2 cellular contexts compared by ENCODE assay signal in genomic region chr19:16428372-16429036, GRCh38.
TF ChIP-seq lines count a peak whose summit lies in the region.

No MANE protein-coding gene starts in this region.

TF ChIP-seq in endothelial cell of umbilical vein, 7 proteins besides CTCF, POLR2A, EP300 and RAD21:
- TF ChIP-seq, protein P1, sequence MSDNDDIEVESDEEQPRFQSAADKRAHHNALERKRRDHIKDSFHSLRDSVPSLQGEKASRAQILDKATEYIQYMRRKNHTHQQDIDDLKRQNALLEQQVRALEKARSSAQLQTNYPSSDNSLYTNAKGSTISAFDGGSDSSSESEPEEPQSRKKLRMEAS (IDR thresholded peaks at IDR 0.05; ENCODE audit: insufficient read depth, insufficient read length), result no peak
- TF ChIP-seq GATA2 (IDR thresholded peaks at IDR 0.05; ENCODE audit: insufficient read depth, insufficient read length, low read depth, low read length) (no peak), MYC (IDR thresholded peaks at IDR 0.05; ENCODE audit: low read depth, low read length) (no peak), FOS (IDR thresholded peaks at IDR 0.05; ENCODE audit: borderline replicate concordance, insufficient read depth, low read length) (no peak)

TF ChIP-seq in SK-N-SH treated with all-trans-retinoic acid at 6 μM for 48 hours, 23 proteins besides CTCF, POLR2A, EP300 and RAD21:
- TF ChIP-seq, protein P2, sequence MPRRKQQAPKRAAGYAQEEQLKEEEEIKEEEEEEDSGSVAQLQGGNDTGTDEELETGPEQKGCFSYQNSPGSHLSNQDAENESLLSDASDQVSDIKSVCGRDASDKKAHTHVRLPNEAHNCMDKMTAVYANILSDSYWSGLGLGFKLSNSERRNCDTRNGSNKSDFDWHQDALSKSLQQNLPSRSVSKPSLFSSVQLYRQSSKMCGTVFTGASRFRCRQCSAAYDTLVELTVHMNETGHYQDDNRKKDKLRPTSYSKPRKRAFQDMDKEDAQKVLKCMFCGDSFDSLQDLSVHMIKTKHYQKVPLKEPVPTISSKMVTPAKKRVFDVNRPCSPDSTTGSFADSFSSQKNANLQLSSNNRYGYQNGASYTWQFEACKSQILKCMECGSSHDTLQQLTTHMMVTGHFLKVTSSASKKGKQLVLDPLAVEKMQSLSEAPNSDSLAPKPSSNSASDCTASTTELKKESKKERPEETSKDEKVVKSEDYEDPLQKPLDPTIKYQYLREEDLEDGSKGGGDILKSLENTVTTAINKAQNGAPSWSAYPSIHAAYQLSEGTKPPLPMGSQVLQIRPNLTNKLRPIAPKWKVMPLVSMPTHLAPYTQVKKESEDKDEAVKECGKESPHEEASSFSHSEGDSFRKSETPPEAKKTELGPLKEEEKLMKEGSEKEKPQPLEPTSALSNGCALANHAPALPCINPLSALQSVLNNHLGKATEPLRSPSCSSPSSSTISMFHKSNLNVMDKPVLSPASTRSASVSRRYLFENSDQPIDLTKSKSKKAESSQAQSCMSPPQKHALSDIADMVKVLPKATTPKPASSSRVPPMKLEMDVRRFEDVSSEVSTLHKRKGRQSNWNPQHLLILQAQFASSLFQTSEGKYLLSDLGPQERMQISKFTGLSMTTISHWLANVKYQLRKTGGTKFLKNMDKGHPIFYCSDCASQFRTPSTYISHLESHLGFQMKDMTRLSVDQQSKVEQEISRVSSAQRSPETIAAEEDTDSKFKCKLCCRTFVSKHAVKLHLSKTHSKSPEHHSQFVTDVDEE (CRISPR knock-in tag; IDR thresholded peaks at IDR 0.05), result no peak
- TF ChIP-seq BACH2 (CRISPR knock-in tag; IDR thresholded peaks at IDR 0.05; ENCODE audit: borderline replicate concordance), result no peak
- TF ChIP-seq OSR1 (CRISPR knock-in tag; IDR thresholded peaks at IDR 0.05), result no peak
- no peak for TF ChIP-seq CSRNP3 (CRISPR knock-in tag; IDR thresholded peaks at IDR 0.05)
- no peak for TF ChIP-seq ARNTL (CRISPR knock-in tag; IDR thresholded peaks at IDR 0.05; ENCODE audit: borderline replicate concordance, low read depth)
- no peak for TF ChIP-seq CREB5 (CRISPR knock-in tag; IDR thresholded peaks at IDR 0.05; ENCODE audit: low read depth)
- TF ChIP-seq ZC3H10 (CRISPR knock-in tag; IDR thresholded peaks at IDR 0.05), result no peak
- no peak for TF ChIP-seq SNAI2 (CRISPR knock-in tag; IDR thresholded peaks at IDR 0.05)
- no peak for TF ChIP-seq RARB (CRISPR knock-in tag; IDR thresholded peaks at IDR 0.05)
- TF ChIP-seq CSDC2 (CRISPR knock-in tag; IDR thresholded peaks at IDR 0.05), result no peak
- TF ChIP-seq PATZ1 (CRISPR knock-in tag; IDR thresholded peaks at IDR 0.05; ENCODE audit: borderline replicate concordance), result no peak
- no peak for TF ChIP-seq ZFP3 (CRISPR knock-in tag; IDR thresholded peaks at IDR 0.05)
- no peak for TF ChIP-seq TCF4 (CRISPR knock-in tag; IDR thresholded peaks at IDR 0.05; ENCODE audit: borderline replicate concordance)
- no peak for TF ChIP-seq POU6F1 (CRISPR knock-in tag; IDR thresholded peaks at IDR 0.05; ENCODE audit: borderline replicate concordance, low read depth)
- TF ChIP-seq ZNF8 (CRISPR knock-in tag; IDR thresholded peaks at IDR 0.05), result no peak
- no peak for TF ChIP-seq ISL1 (CRISPR knock-in tag; IDR thresholded peaks at IDR 0.05)
